16 cellular contexts compared by ENCODE assay signal in genomic region chr1:164265232-164265631, GRCh38.
A peak's percentile ranks its signal among the peaks of the same experiment; 100 is the strongest.
DNase-seq lines count a peak whose midpoint lies in the region; ATAC-seq, FAIRE-seq and TF ChIP-seq lines count a peak whose summit lies in the region.
"Had no signal": no experiment of that assay in that cellular context is flagged by ENCODE, and none has a peak within 500 bp of the region (broad histone marks: within the 10 kb centered on the region; RNA-seq: fewer than 3 reads in every experiment).

No MANE protein-coding gene starts in this region.

- TF ChIP-seq CTCF in kidney (IDR thresholded peaks at IDR 0.05; ENCODE audit: borderline replicate concordance, extremely low read depth, insufficient read depth) = no peak

- H3K27ac ChIP-seq in kidney (ENCODE audit: low read depth in 2 of 2, low read length in 2 of 2) = no peak overlapping the region
- H3K27ac ChIP-seq: BLaER1 treated with 17β-estradiol and CSF1 and Interleukin-3, amounts not matched to agents 10 nM and 100 nM; GM23248 had no signal

- H3K4me1 ChIP-seq in kidney (ENCODE audit: control insufficient read depth in 1 of 2, insufficient read depth in 1 of 2, low read depth in 1 of 2, low read length in 2 of 2) = no peaks in the 10 kb centered on the region
- H3K4me1 ChIP-seq: BLaER1 treated with 17β-estradiol and CSF1 and Interleukin-3, amounts not matched to agents 10 nM and 100 nM had no signal

- no peak overlapping the region for H3K9ac ChIP-seq in kidney (ENCODE audit: low read length in 2 of 2)
- H3K9ac ChIP-seq: BLaER1 treated with 17β-estradiol and CSF1 and Interleukin-3, amounts not matched to agents 10 nM and 100 nM; GM23248 had no signal

- H3K4me3 ChIP-seq in kidney (ENCODE audit: low read length in 2 of 2) = no peak overlapping the region
- H3K4me3 ChIP-seq: BLaER1 treated with 17β-estradiol and CSF1 and Interleukin-3, amounts not matched to agents 10 nM and 100 nM; GM23248 had no signal

- H3K9me3 ChIP-seq in kidney (ENCODE audit: control insufficient read depth in 1 of 2, low read length in 2 of 2) = no peaks in the 10 kb centered on the region
- H3K9me3 ChIP-seq: BLaER1 treated with 17β-estradiol and CSF1 and Interleukin-3, amounts not matched to agents 10 nM and 100 nM had no signal

- intact Hi-C loops in kidney (cut with DNase I) = no loop called here

- peak; percentile 4 for FAIRE-seq in endometrium (lab: Jason Lieb, UNC)
- FAIRE-seq in kidney (lab: Jason Lieb, UNC) = peak; percentile 80
- FAIRE-seq: A204.1, GM18507, H54 had no signal

- ATAC-seq in HG02870 (IDR thresholded peaks at IDR 0.05; ENCODE audit: unreplicated experiment) (no peak), GM18498 (IDR thresholded peaks at IDR 0.05; ENCODE audit: unreplicated experiment) (no peak)
- ATAC-seq: HCT116 had no signal

- DNase-seq in GM03348 (ENCODE audit: low spot score) (peak; percentile 2), kidney (peak; percentile 28), NCI-H82 (lab: John Stamatoyannopoulos, UW) (no peak), NCI-H748 treated with DMSO at 0.1 percent for 48 hours (lab: John Stamatoyannopoulos, UW) (no peak)
- DNase-seq: CD4-positive, CD25-positive, alpha-beta regulatory T cell; DMS53; GF-D8; GM23248 had no signal

- H3K36me3 ChIP-seq in kidney (ENCODE audit: control insufficient read depth in 1 of 2, insufficient read depth in 2 of 2, low read length in 2 of 2) = no peaks in the 10 kb centered on the region
- H3K36me3 ChIP-seq: BLaER1 treated with 17β-estradiol and CSF1 and Interleukin-3, amounts not matched to agents 10 nM and 100 nM had no signal

Comparison
In these comparisons a context has a peak if more than half of its experiments do, and no peak if none do; other contexts are left out.
1. DNase-seq: peak in GM03348 (single experiment) and kidney (single experiment); none in NCI-H82 (single experiment) and NCI-H748 treated with DMSO at 0.1 percent for 48 hours (single experiment).